ENCODE assay signal across 21 cellular contexts in the genomic region with DNA sequence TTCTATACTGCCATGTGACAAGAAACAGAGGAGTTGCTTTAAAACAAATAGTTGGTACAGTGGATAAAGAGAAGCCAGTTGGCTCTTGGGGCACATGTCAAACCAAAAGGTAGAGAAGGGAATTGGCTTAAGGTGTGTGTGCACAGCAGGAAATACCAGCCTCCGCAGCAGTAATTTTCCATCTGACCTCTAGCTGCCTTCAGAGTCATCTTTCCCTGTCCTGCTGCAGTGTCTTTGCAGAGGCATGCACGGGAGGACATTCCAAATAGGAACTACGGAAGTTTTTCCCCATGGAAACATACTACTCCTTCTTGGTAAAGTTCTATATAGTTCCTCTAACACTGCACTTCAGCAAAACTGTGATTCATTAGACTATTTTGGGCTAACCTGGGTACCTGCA.
DNase-seq lines count a peak whose midpoint lies in the region; ATAC-seq, FAIRE-seq and TF ChIP-seq lines count a peak whose summit lies in the region.
"Had no signal": no experiment of that assay in that cellular context is flagged by ENCODE, and none has a peak within 500 bp of the region (broad histone marks: within the 10 kb centered on the region; RNA-seq: fewer than 3 reads in every experiment).

No MANE protein-coding gene starts in this region.

- intact Hi-C loops in HepG2 (cut with micrococcal nuclease; ENCODE audit: unreplicated experiment) (no loop called here), right lobe of liver (cut with DNase I) (no loop called here)

- TF ChIP-seq EP300 in HepG2 (IDR thresholded peaks at IDR 0.05; ENCODE audit: low read depth in 2 of 2, low read length in 2 of 2): 0 out of 4 replicates have a peak, but pooled peaks of 1 of the 2 experiments have one; percentile 7
- no peak for TF ChIP-seq EP300 in HepG2 (CRISPR knock-in tag; IDR thresholded peaks at IDR 0.05; ENCODE audit: borderline replicate concordance)

- H4K20me1 ChIP-seq in HepG2 (ENCODE audit: insufficient read depth, low read length): no peaks in the 10 kb centered on the region

- ATAC-seq in HepG2 (peak; percentile 58), right lobe of liver (no peak), HG03354 (IDR thresholded peaks at IDR 0.05; ENCODE audit: poor library complexity, severe bottlenecking, unreplicated experiment) (no peak), HG03039 (IDR thresholded peaks at IDR 0.05; ENCODE audit: unreplicated experiment) (no peak)
- ATAC-seq: K562 had no signal

- peak; percentile 34 for FAIRE-seq in HepG2 (lab: Jason Lieb, UNC)
- FAIRE-seq: G401.6, GM18507, K562 had no signal

- H3K9me3 ChIP-seq in HepG2 (ENCODE audit: low read length) (no peaks in the 10 kb centered on the region), right lobe of liver (no peaks in the 10 kb centered on the region)
- H3K9me3 ChIP-seq: Caco-2 had no signal

- POLR2A ChIA-PET in HepG2 (lab: Yijun Ruan, JAX): no interaction called here

- H3K4me2 ChIP-seq in HepG2 (ENCODE audit: low read depth, low read length): no peak overlapping the region

- H2AFZ ChIP-seq in HepG2 (ENCODE audit: low read length): no peak overlapping the region

- H3K9ac ChIP-seq in HepG2 (ENCODE audit: insufficient read depth, low read depth, low read length): no peak overlapping the region

- 77% methylated on average over 3 of the region's 3 CpGs for WGBS in HepG2 (ENCODE audit: low lambda C conversion rate)
- WGBS in right lobe of liver (ENCODE audit: insufficient coverage, low coverage, low lambda C conversion rate, missing lambda C conversion rate): 80% methylated on average over 2 of the region's 3 CpGs

- BruUV-seq in HepG2 (replicated peaks; lab: Mats Ljungman, UMichigan): no TSS peak

- H3K36me3 ChIP-seq in HepG2 (replicated peaks in 1 of 2; ENCODE audit: control insufficient read depth in 1 of 2, insufficient read depth in 2 of 2, low read length in 2 of 2): peaks cover 12 to 45% of the 10 kb centered on the region in 2 experiments
- peaks cover 0 to 41% (median 9%) of the 10 kb centered on the region in 4 donors for H3K36me3 ChIP-seq in right lobe of liver

- CTCF ChIA-PET in HepG2 (lab: Yijun Ruan, JAX; ENCODE audit: low intra/inter-chr PET ratio, low total read pairs): no interaction called here

- DNase-seq in HepG2 (ENCODE audit: low spot score) (peak; percentile 26), right lobe of liver (no peak), HuH-7.5 (ENCODE audit: low spot score) (peak; percentile 16), epithelial cell of esophagus (ENCODE audit: low read depth) (peak; percentile 25), NOMO-1 treated with dmso at 0.1 percent for 144 hours (lab: John Stamatoyannopoulos, UW; ENCODE audit: unreplicated experiment) (no peak)
- DNase-seq: Caco-2; CD4-positive, alpha-beta memory T cell; DND-41; MM.1S; NCI-H1048; NCI-H1417 treated with DMSO at 0.1 percent for 48 hours; NCI-H187; NCI-H446 treated with DMSO at 0.1 percent for 48 hours; NCI-H526 treated with DMSO at 0.1 percent for 48 hours; SHP77 had no signal

- H3K4me1 ChIP-seq in HepG2 (ENCODE audit: insufficient read depth, low read length): peaks cover 36% of the 10 kb centered on the region
- peaks cover 0 to 6% (median 0%) of the 10 kb centered on the region in 4 donors for H3K4me1 ChIP-seq in right lobe of liver

- TF ChIP-seq CTCF in HepG2 (CRISPR knock-in tag; IDR thresholded peaks at IDR 0.05) (no peak), right lobe of liver (IDR thresholded peaks at IDR 0.05) (no peak), epithelial cell of esophagus (IDR thresholded peaks at IDR 0.05; ENCODE audit: insufficient read depth, low read depth, low read length, missing control alignments) (no peak)

- H3K79me2 ChIP-seq in HepG2 (ENCODE audit: insufficient read depth, low read length): no peaks in the 10 kb centered on the region

- in situ Hi-C loops in HepG2 (cut with HindIII; ENCODE audit: extremely low pct_ligation_motif_present, low pct_unique_long_range_greater_than_20kb): no loop called here

- TF ChIP-seq RAD21 in HepG2 (CRISPR knock-in tag; IDR thresholded peaks at IDR 0.05): no peak

- H3K27me3 ChIP-seq in HepG2 (ENCODE audit: control insufficient read depth in 1 of 2, insufficient read depth in 2 of 2, low read length in 2 of 2): no peaks in the 10 kb centered on the region
- H3K27me3 ChIP-seq in right lobe of liver: no peaks in the 10 kb centered on the region

- H3K4me3 ChIP-seq in HepG2 (replicated peaks in 1 of 3; ENCODE audit: insufficient read depth in 1 of 3, low read depth in 2 of 3, low read length in 3 of 3) (no peak overlapping the region; a peak in 1 of 6 replicates), right lobe of liver (no peak overlapping the region), epithelial cell of esophagus (ENCODE audit: low read length) (no peak overlapping the region)
- H3K4me3 ChIP-seq: K562, SK-N-MC had no signal

- TF ChIP-seq POLR2A in HepG2 (IDR thresholded peaks at IDR 0.05; ENCODE audit: insufficient read depth in 1 of 2, low read depth in 2 of 2, low read length in 2 of 2) (no peak), right lobe of liver (IDR thresholded peaks at IDR 0.05) (no peak)

- H3K27ac ChIP-seq in HepG2 (ENCODE audit: extremely low read length, insufficient read depth, low read length): peak overlapping the region; percentile 48
- no peak overlapping the region for H3K27ac ChIP-seq in right lobe of liver
- H3K27ac ChIP-seq: SK-N-MC had no signal

TF ChIP-seq in HepG2, 621 proteins besides CTCF, POLR2A, EP300 and RAD21:
- TF ChIP-seq PHF5A (CRISPR knock-in tag; IDR thresholded peaks at IDR 0.05; ENCODE audit: low read depth, unreplicated experiment): no peak
- TF ChIP-seq, protein P1, sequence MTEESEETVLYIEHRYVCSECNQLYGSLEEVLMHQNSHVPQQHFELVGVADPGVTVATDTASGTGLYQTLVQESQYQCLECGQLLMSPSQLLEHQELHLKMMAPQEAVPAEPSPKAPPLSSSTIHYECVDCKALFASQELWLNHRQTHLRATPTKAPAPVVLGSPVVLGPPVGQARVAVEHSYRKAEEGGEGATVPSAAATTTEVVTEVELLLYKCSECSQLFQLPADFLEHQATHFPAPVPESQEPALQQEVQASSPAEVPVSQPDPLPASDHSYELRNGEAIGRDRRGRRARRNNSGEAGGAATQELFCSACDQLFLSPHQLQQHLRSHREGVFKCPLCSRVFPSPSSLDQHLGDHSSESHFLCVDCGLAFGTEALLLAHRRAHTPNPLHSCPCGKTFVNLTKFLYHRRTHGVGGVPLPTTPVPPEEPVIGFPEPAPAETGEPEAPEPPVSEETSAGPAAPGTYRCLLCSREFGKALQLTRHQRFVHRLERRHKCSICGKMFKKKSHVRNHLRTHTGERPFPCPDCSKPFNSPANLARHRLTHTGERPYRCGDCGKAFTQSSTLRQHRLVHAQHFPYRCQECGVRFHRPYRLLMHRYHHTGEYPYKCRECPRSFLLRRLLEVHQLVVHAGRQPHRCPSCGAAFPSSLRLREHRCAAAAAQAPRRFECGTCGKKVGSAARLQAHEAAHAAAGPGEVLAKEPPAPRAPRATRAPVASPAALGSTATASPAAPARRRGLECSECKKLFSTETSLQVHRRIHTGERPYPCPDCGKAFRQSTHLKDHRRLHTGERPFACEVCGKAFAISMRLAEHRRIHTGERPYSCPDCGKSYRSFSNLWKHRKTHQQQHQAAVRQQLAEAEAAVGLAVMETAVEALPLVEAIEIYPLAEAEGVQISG (CRISPR knock-in tag; IDR thresholded peaks at IDR 0.05): no peak
- TF ChIP-seq FOXJ3 (CRISPR knock-in tag; IDR thresholded peaks at IDR 0.05; ENCODE audit: borderline replicate concordance): 0 out of 2 replicates have a peak, but pooled peaks have one; percentile 4
- no peak for TF ChIP-seq CEBPG (CRISPR knock-in tag; IDR thresholded peaks at IDR 0.05)
- TF ChIP-seq ZNF121 (CRISPR knock-in tag; IDR thresholded peaks at IDR 0.05): 0 out of 2 replicates have a peak, but pooled peaks have one; percentile 41
- no peak for TF ChIP-seq LCORL (IDR thresholded peaks at IDR 0.05)
- no peak for TF ChIP-seq LCORL (CRISPR knock-in tag; IDR thresholded peaks at IDR 0.05)
- 0 out of 2 replicates have a peak, but pooled peaks have one; percentile 15 for TF ChIP-seq RARA (CRISPR knock-in tag; IDR thresholded peaks at IDR 0.05)
- no peak for TF ChIP-seq SALL1 (CRISPR knock-in tag; IDR thresholded peaks at IDR 0.05)
- 0 out of 2 replicates have a peak, but pooled peaks have one; percentile 24 for TF ChIP-seq ZMYM4 (CRISPR knock-in tag; IDR thresholded peaks at IDR 0.05)
- TF ChIP-seq ZNF549 (CRISPR knock-in tag; IDR thresholded peaks at IDR 0.05): no peak
- TF ChIP-seq FOSL2 (CRISPR knock-in tag; IDR thresholded peaks at IDR 0.05): 0 out of 2 replicates have a peak, but pooled peaks have one; percentile 8
- TF ChIP-seq JDP2 (CRISPR knock-in tag; IDR thresholded peaks at IDR 0.05; ENCODE audit: borderline replicate concordance): no peak
- TF ChIP-seq SMAD9 (CRISPR knock-in tag; IDR thresholded peaks at IDR 0.05): no peak

Comparison
In these comparisons a context has a peak if more than half of its experiments do, and no peak if none do; other contexts are left out.
1. DNase-seq: peak in HepG2 (single experiment), HuH-7.5 (single experiment) and epithelial cell of esophagus (single experiment); none in right lobe of liver (0 of 3) and NOMO-1 treated with dmso at 0.1 percent for 144 hours (single experiment).